ENCODE assay signal across 8 cellular contexts in genomic region chr2:20350753-20351554, GRCh38. TPM values are rescaled to one million over a fixed set of nuclear protein-coding genes. Genes with fewer than 3 reads are reported as not detected.
DNase-seq lines count a peak whose midpoint lies in the region; ATAC-seq and TF ChIP-seq lines count a peak whose summit lies in the region.

PUM2 (minus strand) TSS chr2:20350844; CDS start chr2:20327360, 23,484 bp downstream.

- H3K9ac ChIP-seq in OCI-LY3 (ENCODE audit: low read length): peak within 1 kb of the TSS; percentile 97

- peak within 1 kb of the TSS; percentile 91 for H3K27ac ChIP-seq in OCI-LY3 (ENCODE audit: low read length)

- peaks cover 40% of the 10 kb centered on the region for H3K4me1 ChIP-seq in OCI-LY3 (ENCODE audit: low read length)

- H3K36me3 Mint-ChIP-seq in endothelial cell (ENCODE audit: low read depth, unreplicated experiment): no peaks in the 10 kb centered on the region
- no peaks in the 10 kb centered on the region for H3K36me3 Mint-ChIP-seq in mesothelial cell of epicardium

- peak within 1 kb of the TSS; percentile 80 for H2AFZ ChIP-seq in OCI-LY3 (ENCODE audit: low read depth, low read length)

- H3K27ac Mint-ChIP-seq in endothelial cell (ENCODE audit: unreplicated experiment): peak within 1 kb of the TSS; percentile 44
- H3K27ac Mint-ChIP-seq in mesothelial cell of epicardium: peak within 1 kb of the TSS; percentile 90

- peak within 1 kb of the TSS; percentile 95 for H3K4me2 ChIP-seq in OCI-LY3 (ENCODE audit: low read length)

- H3K9me3 ChIP-seq in OCI-LY3 (ENCODE audit: insufficient read depth, low read length): no peaks in the 10 kb centered on the region

- peak within 1 kb of the TSS; percentile 99 for H3K4me3 ChIP-seq in OCI-LY3 (ENCODE audit: low read length)

- peaks cover 52% of the 10 kb centered on the region for H3K79me2 ChIP-seq in OCI-LY3 (ENCODE audit: low read length)

- H3K27me3 ChIP-seq in OCI-LY3 (ENCODE audit: low read depth, low read length): no peaks in the 10 kb centered on the region

- H3K4me3 Mint-ChIP-seq in endothelial cell (ENCODE audit: unreplicated experiment) (peak within 1 kb of the TSS; percentile 91), mesothelial cell of epicardium (peak within 1 kb of the TSS; percentile 92)

- peak; percentile 89 for ATAC-seq in GM21528 (IDR thresholded peaks at IDR 0.05; ENCODE audit: low FRiP score, unreplicated experiment)

- H3K27me3 Mint-ChIP-seq in endothelial cell (ENCODE audit: unreplicated experiment) (no peaks in the 10 kb centered on the region), mesothelial cell of epicardium (ENCODE audit: low read depth) (no peaks in the 10 kb centered on the region)

- peak; percentile 99 for DNase-seq in DMS 273 (lab: John Stamatoyannopoulos, UW; ENCODE audit: unreplicated experiment)
- peak; percentile 72 for DNase-seq in HuH-7.5 (ENCODE audit: low spot score)
- peak; percentile 95 for DNase-seq in activated CD8-positive, alpha-beta memory T cell treated with anti-CD3 and anti-CD28 coated beads, Interleukin-2, amount 50 U/mL, for 48 hours
- peak; percentile 96 for DNase-seq in endothelial cell (ENCODE audit: low spot score)
- DNase-seq in mesothelial cell of epicardium (ENCODE audit: low spot score in 2 of 2, unreplicated experiment in 2 of 2): peak; percentile 94 to 95
- DNase-seq in stimulated activated CD8-positive, alpha-beta memory T cell treated with anti-CD3 and anti-CD28 coated beads, Interleukin-15, amount 100 ng/mL, for 4 hours (ENCODE audit: low read depth in 2 of 2): peak; percentile 88 to 94

- H3K9me3 Mint-ChIP-seq in endothelial cell (ENCODE audit: unreplicated experiment) (no peaks in the 10 kb centered on the region), mesothelial cell of epicardium (no peaks in the 10 kb centered on the region)

- peaks cover 24% of the 10 kb centered on the region for H3K36me3 ChIP-seq in OCI-LY3 (replicated peaks; ENCODE audit: low read depth, low read length)

- H3K4me1 Mint-ChIP-seq in endothelial cell (ENCODE audit: unreplicated experiment) (peaks cover 27% of the 10 kb centered on the region), mesothelial cell of epicardium (peaks cover 35% of the 10 kb centered on the region)

- H4K20me1 ChIP-seq in OCI-LY3 (ENCODE audit: insufficient read depth, low read length): peaks cover 40% of the 10 kb centered on the region

- TF ChIP-seq CTCF in OCI-LY3 (IDR thresholded peaks at IDR 0.05; ENCODE audit: low read depth, low read length): no peak; the same call in 1 of the 2 replicates
- TF ChIP-seq CTCF in endothelial cell (IDR thresholded peaks at IDR 0.05; ENCODE audit: unreplicated experiment): no peak
- TF ChIP-seq CTCF in mesothelial cell of epicardium (IDR thresholded peaks at IDR 0.05; ENCODE audit: unreplicated experiment): no peak

RNA-seq across cellular contexts. Expression of gene PUM2, which starts in this region (rescaled TPM):
- total RNA-seq in endothelial cell (ENCODE audit: unreplicated experiment) (75.3 TPM), mesothelial cell of epicardium (113 to 122 TPM (median 120 TPM) in 3 replicates)

Comparison
In these comparisons a context has a peak if more than half of its experiments do, and no peak if none do; other contexts are left out.
1. Peak in every context shown above with its lines: DNase-seq, ATAC-seq, H3K4me3 ChIP-seq and H3K27ac ChIP-seq.